12 cellular contexts compared by ENCODE assay signal in genomic region chr11:18313985-18314763, GRCh38. TPM values are rescaled to one million over a fixed set of nuclear protein-coding genes. Genes with fewer than 3 reads are reported as not detected.
A peak's percentile ranks its signal among the peaks of the same experiment; 100 is the strongest.
DNase-seq lines count a peak whose midpoint lies in the region; ATAC-seq, FAIRE-seq and TF ChIP-seq lines count a peak whose summit lies in the region.
"Had no signal": no experiment of that assay in that cellular context is flagged by ENCODE, and none has a peak within 500 bp of the region (broad histone marks: within the 10 kb centered on the region; RNA-seq: fewer than 3 reads in every experiment).

No MANE protein-coding gene starts in this region.

- TF ChIP-seq POLR2A in upper lobe of left lung (IDR thresholded peaks at IDR 0.05) = no peak
- no peak for TF ChIP-seq POLR2A in H54 (IDR thresholded peaks at IDR 0.05; ENCODE audit: low read depth, low read length)

- no peak overlapping the region for H3K4me3 Mint-ChIP-seq in astrocyte (ENCODE audit: unreplicated experiment)
- no peak overlapping the region for H3K4me3 Mint-ChIP-seq in glutamatergic neuron (ENCODE audit: unreplicated experiment)
- H3K4me3 Mint-ChIP-seq: nephron progenitor cell had no signal

- H3K36me3 Mint-ChIP-seq in astrocyte (ENCODE audit: low read depth, unreplicated experiment) (peaks cover 5% of the 10 kb centered on the region), glutamatergic neuron (ENCODE audit: unreplicated experiment) (no peaks in the 10 kb centered on the region)

- H3K4me1 ChIP-seq in astrocyte (ENCODE audit: insufficient read depth, low read length) (peaks cover 16% of the 10 kb centered on the region), upper lobe of left lung (peaks cover 5 to 36% (median 16%) of the 10 kb centered on the region in 4 donors)

- no peaks in the 10 kb centered on the region for H4K20me1 ChIP-seq in astrocyte (ENCODE audit: insufficient read depth, low read length)

- no peaks in the 10 kb centered on the region for H3K9me3 ChIP-seq in astrocyte (ENCODE audit: insufficient read depth, low read depth, low read length)
- H3K9me3 ChIP-seq in upper lobe of left lung = no peaks in the 10 kb centered on the region

- H3K4me1 Mint-ChIP-seq in astrocyte (ENCODE audit: low read depth, unreplicated experiment) (peaks cover 31% of the 10 kb centered on the region), glutamatergic neuron (ENCODE audit: low read depth, unreplicated experiment) (peaks cover 2% of the 10 kb centered on the region)

- H3K36me3 ChIP-seq in astrocyte (ENCODE audit: insufficient read depth, low read length) (peaks cover 12% of the 10 kb centered on the region), upper lobe of left lung (peaks cover 0 to 33% (median 14%) of the 10 kb centered on the region in 4 donors)

- H3K4me3 ChIP-seq in astrocyte (ENCODE audit: insufficient read depth, low read depth, low read length) = no peak overlapping the region
- H3K4me3 ChIP-seq in upper lobe of left lung = no peak overlapping the region

- ATAC-seq in upper lobe of left lung (ENCODE audit: low FRiP score in 2 of 2) = peak in 1 of 2 donors; percentile 20

- 83 to 91% methylated on average over 10 of the region's 10 CpGs for WGBS in upper lobe of left lung, 2 donors

- H3K27me3 ChIP-seq in astrocyte (ENCODE audit: insufficient read depth, low read length) = no peaks in the 10 kb centered on the region
- H3K27me3 ChIP-seq in upper lobe of left lung = no peaks in the 10 kb centered on the region

- TF ChIP-seq CTCF in astrocyte (IDR thresholded peaks at IDR 0.05; ENCODE audit: insufficient read depth, low read depth, low read length) (no peak), upper lobe of left lung (IDR thresholded peaks at IDR 0.05) (no peak), glutamatergic neuron (IDR thresholded peaks at IDR 0.05; ENCODE audit: partially characterized antibody, unreplicated experiment) (no peak)

- TF ChIP-seq EP300 in upper lobe of left lung (IDR thresholded peaks at IDR 0.05) = no peak

- H2AFZ ChIP-seq in astrocyte (ENCODE audit: low read depth, low read length) = no peak overlapping the region

- H3K9ac ChIP-seq in astrocyte (ENCODE audit: low read length) = no peak overlapping the region

- H3K27ac ChIP-seq in astrocyte (ENCODE audit: low read depth, low read length) (peak overlapping the region; percentile 3), upper lobe of left lung (peak overlapping the region in 3 of 4 donors; percentile 48 to 73 (median 66))

- no peak for FAIRE-seq in astrocyte (lab: Jason Lieb, UNC)
- no peak for FAIRE-seq in H54 (lab: Jason Lieb, UNC)
- FAIRE-seq: RCC 7860 had no signal

- no peaks in the 10 kb centered on the region for H3K27me3 Mint-ChIP-seq in astrocyte (ENCODE audit: low read depth, unreplicated experiment)
- H3K27me3 Mint-ChIP-seq in glutamatergic neuron (ENCODE audit: unreplicated experiment) = peaks cover 2% of the 10 kb centered on the region

- H3K9me3 Mint-ChIP-seq in astrocyte (ENCODE audit: unreplicated experiment) = no peaks in the 10 kb centered on the region
- peaks cover 1% of the 10 kb centered on the region for H3K9me3 Mint-ChIP-seq in glutamatergic neuron (ENCODE audit: unreplicated experiment)
- H3K9me3 Mint-ChIP-seq: nephron progenitor cell had no signal

- H3K27ac Mint-ChIP-seq in astrocyte (ENCODE audit: unreplicated experiment) (peak overlapping the region; percentile 53), glutamatergic neuron (ENCODE audit: unreplicated experiment) (no peak overlapping the region)

- H3K79me2 ChIP-seq in astrocyte (ENCODE audit: insufficient read depth, low read length) = peaks cover 41% of the 10 kb centered on the region

- DNase-seq in M059J (ENCODE audit: low read depth) = peak; percentile 63
- DNase-seq in astrocyte (ENCODE audit: low read depth) = peak; percentile 23
- DNase-seq in islet precursor cell = peak; percentile 72
- DNase-seq in upper lobe of left lung = peak in 1 of 2 donors; percentile 22
- DNase-seq in SW 1271 (lab: John Stamatoyannopoulos, UW) = no peak
- no peak for DNase-seq in H54 (ENCODE audit: insufficient read length, low spot score)
- no peak for DNase-seq in glutamatergic neuron
- DNase-seq: activated T-cell treated with anti-CD3 and anti-CD28 coated beads for 4 hours, NCI-H187, nephron progenitor cell had no signal

- H3K4me2 ChIP-seq in astrocyte (ENCODE audit: low read length) = no peak overlapping the region

RNA-seq across cellular contexts. Expression of gene HPS5, which starts 7.8 kb away (rescaled TPM):
- 18.8 and 30.0 TPM in 2 replicates for total RNA-seq in M059J (2014; rRNA removed; shearing (Covaris generic))
- total RNA-seq in astrocyte = 22.6 and 28.0 TPM in 2 replicates
- 10 to 100 TPM; 18.6 to 40.9 (median 31.1) TPM for total RNA-seq in upper lobe of left lung
- 17.9 TPM for total RNA-seq in glutamatergic neuron (ENCODE audit: unreplicated experiment)

RNA-seq across cellular contexts. Expression of gene GTF2H1, which starts 8.2 kb away (rescaled TPM):
- total RNA-seq in M059J (2014; rRNA removed; shearing (Covaris generic)) = 56.0 and 75.4 TPM in 2 replicates
- 41.5 and 47.8 TPM in 2 replicates for total RNA-seq in astrocyte
- 10 to 100 TPM; 22.8 to 52.7 (median 39.3) TPM for total RNA-seq in upper lobe of left lung
- total RNA-seq in glutamatergic neuron (ENCODE audit: unreplicated experiment) = 26.5 TPM

RNA-seq across cellular contexts. Expression of gene SAA1, which starts 48.1 kb away (rescaled TPM):
- 0.57 and 3.0 TPM in 2 replicates for total RNA-seq in M059J (2014; rRNA removed; shearing (Covaris generic))
- 0.43 TPM in 1 of 2 replicates, not detected in the other for total RNA-seq in astrocyte
- total RNA-seq in upper lobe of left lung = 10 to 100 TPM in 5 of 6 donors, 1 to 10 TPM in 1; 9.0 to 92.5 (median 16.2) TPM
- total RNA-seq in glutamatergic neuron (ENCODE audit: unreplicated experiment) = not detected
- total RNA-seq: HT-29 had no signal

Comparison
In these comparisons a context has a peak if more than half of its experiments do, and no peak if none do; other contexts are left out.
1. DNase-seq: peak in M059J (single experiment), astrocyte (single experiment) and islet precursor cell (single experiment); none in SW 1271 (0 of 2), H54 (single experiment) and glutamatergic neuron (single experiment).